9 cellular contexts compared by ENCODE assay signal in genomic region chr22:45503816-45504702, GRCh38. TPM values are rescaled to one million over a fixed set of nuclear protein-coding genes. Genes with fewer than 3 reads are reported as not detected.
DNase-seq lines count a peak whose midpoint lies in the region; ATAC-seq lines count a peak whose summit lies in the region.
"Had no signal": no experiment of that assay in that cellular context is flagged by ENCODE, and none has a peak within 500 bp of the region (broad histone marks: within the 10 kb centered on the region; RNA-seq: fewer than 3 reads in every experiment).

No MANE protein-coding gene starts in this region.

- peak overlapping the region; percentile 17 for H3K4me3 Mint-ChIP-seq in activated T-helper 2 cell treated with anti-CD3 and anti-CD28 coated beads, Interferon-gamma antibody, Interleukin-2, Interleukin-4, amounts not matched to agents 10 μg/mL and 5 μg/mL and 100 μg/mL, durations not matched to agents 14 hours and 24 hours and 36 hours (ENCODE audit: low read depth)
- H3K4me3 Mint-ChIP-seq in stimulated activated naive CD8-positive, alpha-beta T cell treated with anti-CD3 and anti-CD28 coated beads, Interleukin-15, amount 100 ng/mL, for 72 hours, result peak overlapping the region in 1 of 2 donors; percentile 56

- H3K9ac ChIP-seq in HUES48 (ENCODE audit: low read depth, low read length), result peak overlapping the region; percentile 70

- no peaks in the 10 kb centered on the region for H3K9me3 Mint-ChIP-seq in activated T-helper 2 cell treated with anti-CD3 and anti-CD28 coated beads, Interferon-gamma antibody, Interleukin-2, Interleukin-4, amounts not matched to agents 10 μg/mL and 5 μg/mL and 100 μg/mL, durations not matched to agents 14 hours and 24 hours and 36 hours
- H3K9me3 Mint-ChIP-seq in stimulated activated naive CD8-positive, alpha-beta T cell treated with anti-CD3 and anti-CD28 coated beads, Interleukin-15, amount 100 ng/mL, for 72 hours, result no peaks in the 10 kb centered on the region

- peak overlapping the region; percentile 88 for H3K27ac ChIP-seq in HUES48 (ENCODE audit: low read depth, low read length)

- H3K4me1 ChIP-seq in HUES48 (ENCODE audit: control insufficient read depth, insufficient read depth, low read length), result peaks cover 26% of the 10 kb centered on the region

- DNase-seq in activated T-helper 2 cell treated with anti-CD3 and anti-CD28 coated beads, Interferon-gamma antibody, Interleukin-2, Interleukin-4, amounts not matched to agents 10 μg/mL and 5 μg/mL and 100 μg/mL, durations not matched to agents 14 hours and 24 hours and 36 hours (ENCODE audit: low spot score), result no peak
- no peak for DNase-seq in stimulated activated naive CD8-positive, alpha-beta T cell treated with anti-CD3 and anti-CD28 coated beads, Interleukin-15, amount 100 ng/mL, for 72 hours
- no peak for DNase-seq in left colon
- no peak for DNase-seq in OCI-M2 (lab: John Stamatoyannopoulos, UW; ENCODE audit: unreplicated experiment)
- no peak for DNase-seq in stimulated activated CD4-positive, alpha-beta T cell treated with anti-CD3 and anti-CD28 coated beads, Interleukin-12 subunit alpha, Interleukin-12 subunit beta, amount 100 ng/mL, for 4 hours

- peaks cover 40% of the 10 kb centered on the region for H3K27me3 Mint-ChIP-seq in activated T-helper 2 cell treated with anti-CD3 and anti-CD28 coated beads, Interferon-gamma antibody, Interleukin-2, Interleukin-4, amounts not matched to agents 10 μg/mL and 5 μg/mL and 100 μg/mL, durations not matched to agents 14 hours and 24 hours and 36 hours (ENCODE audit: low read depth)
- peaks cover 80% of the 10 kb centered on the region for H3K27me3 Mint-ChIP-seq in stimulated activated naive CD8-positive, alpha-beta T cell treated with anti-CD3 and anti-CD28 coated beads, Interleukin-15, amount 100 ng/mL, for 72 hours

- H3K36me3 ChIP-seq in HUES48 (ENCODE audit: control insufficient read depth, insufficient read depth, low read length), result no peaks in the 10 kb centered on the region

- peak overlapping the region; percentile 80 for H3K4me3 ChIP-seq in HUES48 (ENCODE audit: low read depth, low read length)
- peak overlapping the region; percentile 85 for H3K4me3 ChIP-seq in iPS-18c (ENCODE audit: insufficient read depth, low read depth, low read length)
- H3K4me3 ChIP-seq: K562 had no signal

- no peaks in the 10 kb centered on the region for H3K27me3 ChIP-seq in HUES48 (ENCODE audit: control insufficient read depth, insufficient read depth, low read length)

- H3K36me3 Mint-ChIP-seq in activated T-helper 2 cell treated with anti-CD3 and anti-CD28 coated beads, Interferon-gamma antibody, Interleukin-2, Interleukin-4, amounts not matched to agents 10 μg/mL and 5 μg/mL and 100 μg/mL, durations not matched to agents 14 hours and 24 hours and 36 hours (ENCODE audit: low read depth), result no peaks in the 10 kb centered on the region

- intact Hi-C loops in activated T-helper 2 cell treated with anti-CD3 and anti-CD28 coated beads, Interferon-gamma antibody, Interleukin-2, Interleukin-4, amounts not matched to agents 10 μg/mL and 5 μg/mL and 100 μg/mL, durations not matched to agents 14 hours and 24 hours and 36 hours (cut with micrococcal nuclease), result no loop called here
- intact Hi-C loops in left colon (cut with DNase I, micrococcal nuclease), result no loop called here

- no peaks in the 10 kb centered on the region for H3K9me3 ChIP-seq in HUES48 (ENCODE audit: control insufficient read depth, insufficient read depth, low read length)
- no peaks in the 10 kb centered on the region for H3K9me3 ChIP-seq in iPS-18c (ENCODE audit: control insufficient read depth, insufficient read depth, low read length)

- H3K27ac Mint-ChIP-seq in activated T-helper 2 cell treated with anti-CD3 and anti-CD28 coated beads, Interferon-gamma antibody, Interleukin-2, Interleukin-4, amounts not matched to agents 10 μg/mL and 5 μg/mL and 100 μg/mL, durations not matched to agents 14 hours and 24 hours and 36 hours, result no peak overlapping the region
- H3K27ac Mint-ChIP-seq in stimulated activated naive CD8-positive, alpha-beta T cell treated with anti-CD3 and anti-CD28 coated beads, Interleukin-15, amount 100 ng/mL, for 72 hours, result peak overlapping the region in 1 of 2 donors; percentile 89

- no peaks in the 10 kb centered on the region for H3K4me1 Mint-ChIP-seq in activated T-helper 2 cell treated with anti-CD3 and anti-CD28 coated beads, Interferon-gamma antibody, Interleukin-2, Interleukin-4, amounts not matched to agents 10 μg/mL and 5 μg/mL and 100 μg/mL, durations not matched to agents 14 hours and 24 hours and 36 hours (ENCODE audit: low read depth)
- H3K4me1 Mint-ChIP-seq in stimulated activated naive CD8-positive, alpha-beta T cell treated with anti-CD3 and anti-CD28 coated beads, Interleukin-15, amount 100 ng/mL, for 72 hours, result peaks cover 29% of the 10 kb centered on the region

- peak; percentile 25 for ATAC-seq in stimulated activated naive CD8-positive, alpha-beta T cell treated with anti-CD3 and anti-CD28 coated beads, Interleukin-15, amount 100 ng/mL, for 72 hours
- no peak for ATAC-seq in left colon
- no peak for ATAC-seq in HG02759 (IDR thresholded peaks at IDR 0.05; ENCODE audit: unreplicated experiment)
- ATAC-seq: K562 had no signal

RNA-seq across cellular contexts. Expression of gene FBLN1, which starts 1.4 kb away (rescaled TPM):
- not detected in 2 replicates for total RNA-seq in activated T-helper 2 cell treated with anti-CD3 and anti-CD28 coated beads, Interferon-gamma antibody, Interleukin-2, Interleukin-4, amounts not matched to agents 10 μg/mL and 5 μg/mL and 100 μg/mL, durations not matched to agents 14 hours and 24 hours and 36 hours
- 100 to 1,000 TPM in 1 of 2 donors, 10 to 100 TPM in 1; 51.8 to 114 TPM for total RNA-seq in left colon

Comparison
In these comparisons a context has a peak if more than half of its experiments do, and no peak if none do; other contexts are left out.
1. RNA of gene FBLN1, which starts 1.4 kb away (total RNA-seq): 51.8 to 114 TPM in left colon; not detected in activated T-helper 2 cell treated with anti-CD3 and anti-CD28 coated beads, Interferon-gamma antibody, Interleukin-2, Interleukin-4, amounts not matched to agents 10 μg/mL and 5 μg/mL and 100 μg/mL, durations not matched to agents 14 hours and 24 hours and 36 hours; every median in the first group is over 10 times any median in the second.